8 cellular contexts compared by ENCODE assay signal in genomic region chr17:47188266-47188665, GRCh38. TPM values are rescaled to one million over a fixed set of nuclear protein-coding genes. Genes with fewer than 3 reads are reported as not detected.
DNase-seq lines count a peak whose midpoint lies in the region; ATAC-seq and TF ChIP-seq lines count a peak whose summit lies in the region.

No MANE protein-coding gene starts in this region.

- intact Hi-C loops in CD14-positive monocyte (cut with micrococcal nuclease), result loop anchor here in 1 of 2 donors (5.0 kb wide), 1 partner anchor 86 kb away; no protein-coding TSS in a partner anchor

- POLR2A ChIA-PET in GM10248 (lab: Yijun Ruan, JAX), result no interaction called here

- no peak for DNase-seq in CD14-positive monocyte (ENCODE audit: low spot score)
- peak; percentile 37 for DNase-seq in HFFc6
- peak; percentile 65 for DNase-seq in fibroblast of the aortic adventitia (ENCODE audit: low read depth)
- DNase-seq in osteocyte (ENCODE audit: extremely low spot score, unreplicated experiment), result no peak
- no peak for DNase-seq in GM10248 (ENCODE audit: extremely low spot score)
- DNase-seq in AG08396 (ENCODE audit: low spot score), result no peak

- ATAC-seq in GM21367 (IDR thresholded peaks at IDR 0.05; ENCODE audit: unreplicated experiment), result no peak

- peak overlapping the region; percentile 97 for H3K4me3 ChIP-seq in WI38 (ENCODE audit: low read depth, low read length)
- H3K4me3 ChIP-seq in fibroblast of the aortic adventitia (ENCODE audit: low read depth, low read length), result peak overlapping the region; percentile 91

- CTCF ChIA-PET in GM10248 (lab: Yijun Ruan, JAX), result interaction anchor here (1.0 to 1.4 kb wide), 2 partner anchors 27 to 428 kb away, joined by 3 read pairs; no protein-coding TSS in a partner anchor

- H3K9me3 Mint-ChIP-seq in CD14-positive monocyte, result peaks cover 0 to 3% (median 0%) of the 10 kb centered on the region in 7 donors
- H3K9me3 Mint-ChIP-seq in HFFc6, result no peaks in the 10 kb centered on the region
- H3K9me3 Mint-ChIP-seq in osteocyte (ENCODE audit: unreplicated experiment), result no peaks in the 10 kb centered on the region

- H3K4me3 Mint-ChIP-seq in CD14-positive monocyte, result peak overlapping the region; percentile 89 to 97
- H3K4me3 Mint-ChIP-seq in HFFc6, result peak overlapping the region; percentile 99
- peak overlapping the region; percentile 98 for H3K4me3 Mint-ChIP-seq in osteocyte (ENCODE audit: unreplicated experiment)

- H3K36me3 Mint-ChIP-seq in CD14-positive monocyte (peaks cover 1 to 5% of the 10 kb centered on the region in 2 donors), HFFc6 (ENCODE audit: low read depth) (peaks cover 21% of the 10 kb centered on the region), osteocyte (ENCODE audit: unreplicated experiment) (no peaks in the 10 kb centered on the region)

- H3K27me3 Mint-ChIP-seq in CD14-positive monocyte (ENCODE audit: low read depth in 3 of 3) (peaks cover 2 to 4% (median 3%) of the 10 kb centered on the region in 3 donors), HFFc6 (ENCODE audit: insufficient read depth) (no peaks in the 10 kb centered on the region), osteocyte (ENCODE audit: unreplicated experiment) (no peaks in the 10 kb centered on the region)

- H3K27ac Mint-ChIP-seq in CD14-positive monocyte, result peak overlapping the region; percentile 99 to 100 (median 99)
- peak overlapping the region; percentile 99 for H3K27ac Mint-ChIP-seq in HFFc6
- peak overlapping the region; percentile 98 for H3K27ac Mint-ChIP-seq in osteocyte (ENCODE audit: unreplicated experiment)

- no peak for TF ChIP-seq CTCF in CD14-positive monocyte (IDR thresholded peaks at IDR 0.05)
- no peak for TF ChIP-seq CTCF in HFFc6 (IDR thresholded peaks at IDR 0.05)
- TF ChIP-seq CTCF in WI38 (IDR thresholded peaks at IDR 0.05; ENCODE audit: low read depth, low read length), result no peak
- TF ChIP-seq CTCF in fibroblast of the aortic adventitia (IDR thresholded peaks at IDR 0.05; ENCODE audit: insufficient read depth, low read length), result no peak
- no peak for TF ChIP-seq CTCF in osteocyte (IDR thresholded peaks at IDR 0.05)
- TF ChIP-seq CTCF in GM10248 (IDR thresholded peaks at IDR 0.05; ENCODE audit: control extremely low read depth, extremely low read depth, low read depth, missing control alignments), result no peak

- H3K4me1 Mint-ChIP-seq in CD14-positive monocyte (peaks cover 41% of the 10 kb centered on the region), HFFc6 (ENCODE audit: low read depth) (peaks cover 46% of the 10 kb centered on the region), osteocyte (ENCODE audit: unreplicated experiment) (peaks cover 44% of the 10 kb centered on the region)

RNA-seq across cellular contexts. Expression of gene CDC27, which starts 0.8 kb away (rescaled TPM):
- 10 to 100 TPM; 33.0 to 52.0 TPM for polyA plus RNA-seq in CD14-positive monocyte
- 100 to 1,000 TPM; 144 to 202 (median 170) TPM for total RNA-seq in HFFc6 (2021; fragmentation: NEBNext Ultra II Directional; extraction: Animal tissue kit (Norgen Biotek cat#: 25700))
- total RNA-seq in fibroblast of the aortic adventitia (ENCODE audit: low replicate concordance), result 32.9 and 128 TPM in 2 replicates
- 102 and 112 TPM in 2 replicates for total RNA-seq in osteocyte

RNA-seq across cellular contexts. Expression of gene MYL4, which starts 20.9 kb away (rescaled TPM):
- not detected for polyA plus RNA-seq in CD14-positive monocyte
- not detected for total RNA-seq in HFFc6 (2021; fragmentation: NEBNext Ultra II Directional; extraction: Animal tissue kit (Norgen Biotek cat#: 25700))
- total RNA-seq in fibroblast of the aortic adventitia (ENCODE audit: low replicate concordance) (not detected in 2 replicates), osteocyte (not detected in 2 replicates)

Comparison
In these comparisons a context has a peak if more than half of its experiments do, and no peak if none do; other contexts are left out.
1. DNase-seq: peak in HFFc6 (single experiment) and fibroblast of the aortic adventitia (single experiment); none in CD14-positive monocyte (single experiment), osteocyte (single experiment), GM10248 (single experiment) and AG08396 (single experiment).
2. Peak in every context shown above with its lines, with median percentiles within 50 percentile points of each other: H3K27ac Mint-ChIP-seq and H3K4me3 Mint-ChIP-seq.